In the genomic region with DNA sequence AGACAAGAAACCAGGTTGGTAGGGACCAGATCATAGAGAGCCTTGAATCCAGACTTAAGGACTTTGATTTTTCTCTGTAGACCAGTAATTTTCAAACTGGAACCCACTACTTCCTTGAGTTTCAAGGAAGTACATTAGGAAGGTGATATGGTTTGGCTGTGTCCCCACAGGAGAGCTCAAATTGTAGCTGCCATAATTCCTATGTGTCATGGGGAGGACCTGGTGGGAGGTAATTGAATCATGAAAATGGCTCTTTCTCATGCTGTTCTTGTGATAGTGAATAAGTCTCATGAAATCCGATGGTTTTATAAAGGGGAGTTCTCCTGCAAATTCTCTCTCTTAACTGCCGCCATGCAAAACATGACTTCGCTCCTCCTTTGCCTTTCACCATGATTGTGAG, we compare ENCODE assay signal across 25 cellular contexts.
"Had no signal": no experiment of that assay in that cellular context is flagged by ENCODE, and none has a peak within 500 bp of the region (broad histone marks: within the 10 kb centered on the region; RNA-seq: fewer than 3 reads in every experiment).

No MANE protein-coding gene starts in this region.

- DNase-seq: stimulated activated CD4-positive, alpha-beta T cell treated with anti-CD3 and anti-CD28 coated beads, Interleukin-2, amount 100 ng/mL, for 48 hours; stimulated activated CD4-positive, alpha-beta T cell treated with anti-CD3 and anti-CD28 coated beads, Interleukin-4, amount 100 ng/mL, for 1 hour; stimulated activated CD4-positive, alpha-beta T cell treated with anti-CD3 and anti-CD28 coated beads, Interleukin-4, amount 100 ng/mL, for 24 hours; stimulated activated CD4-positive, alpha-beta T cell treated with anti-CD3 and anti-CD28 coated beads, Interleukin-4, amount 100 ng/mL, for 4 hours; stimulated activated CD8-positive, alpha-beta memory T cell treated with anti-CD3 and anti-CD28 coated beads, Interleukin-4, amount 100 ng/mL, for 48 hours; stimulated activated naive B cell treated with anti-CD40 and anti-IgM and Interleukin-4, amounts not matched to agents 10 μg/mL and 1 μg/mL and 100 μg/mL, for 72 hours; stimulated activated naive CD4-positive, alpha-beta T cell; stimulated activated naive CD4-positive, alpha-beta T cell treated with Interleukin-2 at 50 U/mL for 16 hours; stimulated activated naive CD8-positive, alpha-beta T cell treated with anti-CD3 and anti-CD28 coated beads, Interleukin-15, amount 100 ng/mL, for 72 hours; stimulated activated naive CD8-positive, alpha-beta T cell treated with anti-CD3 and anti-CD28 coated beads, Interleukin-15, Interleukin-2, amounts not matched to agents 100 U/mL and 50 U/mL, for 24 hours; stomach; substantia nigra; testis; thyroid gland; tibial artery; transverse colon; upper lobe of left lung; upper lobe of right lung; uterus had no signal

- H3K27me3 ChIP-seq: testis, thyroid gland, tibial artery, tibial nerve, transverse colon, upper lobe of left lung, upper lobe of right lung, uterus, vagina had no signal

- H3K27ac ChIP-seq: stomach, suprapubic skin, testis, thoracic aorta, thyroid gland, tibial artery, tibial nerve, transverse colon, upper lobe of left lung, upper lobe of right lung, uterus, vagina had no signal

- H3K4me1 ChIP-seq: suprapubic skin, testis, thyroid gland, tibial artery, transverse colon, upper lobe of left lung, upper lobe of right lung, uterus, vagina had no signal

- ATAC-seq: stimulated activated effector memory CD8-positive, alpha-beta T cell treated with anti-CD3 and anti-CD28 coated beads, Interleukin-12 subunit alpha, Interleukin-12 subunit beta, amount 100 ng/mL, for 72 hours; stimulated activated memory B cell treated with anti-CD40 and anti-IgM and Interleukin-4, amounts not matched to agents 10 μg/mL and 1 μg/mL and 100 μg/mL, for 72 hours; stimulated activated naive B cell treated with anti-CD40 and anti-IgM and Interleukin-4, amounts not matched to agents 10 μg/mL and 1 μg/mL and 100 μg/mL, for 72 hours; stimulated activated naive CD8-positive, alpha-beta T cell treated with anti-CD3 and anti-CD28 coated beads, Interleukin-15, amount 100 ng/mL, for 72 hours; stimulated activated naive CD8-positive, alpha-beta T cell treated with anti-CD3 and anti-CD28 coated beads, Interleukin-15, Interleukin-2, amounts not matched to agents 100 U/mL and 50 U/mL, for 24 hours; upper lobe of right lung had no signal

- H3K9me3 ChIP-seq: stomach, suprapubic skin, testis, thoracic aorta, thyroid gland, tibial artery, tibial nerve, transverse colon, upper lobe of left lung, upper lobe of right lung, uterus, vagina had no signal

- H3K4me3 ChIP-seq: stomach, suprapubic skin, testis, thoracic aorta, thyroid gland, tibial artery, tibial nerve, transverse colon, upper lobe of left lung, upper lobe of right lung, uterus, vagina had no signal

- H3K36me3 ChIP-seq: stomach, suprapubic skin, thoracic aorta, thyroid gland, tibial artery, tibial nerve, transverse colon, upper lobe of left lung, upper lobe of right lung, uterus, vagina had no signal
